8 cellular contexts compared by ENCODE assay signal in genomic region chr11:117232911-117233409, GRCh38. TPM values are rescaled to one million over a fixed set of nuclear protein-coding genes. Genes with fewer than 3 reads are reported as not detected.
DNase-seq lines count a peak whose midpoint lies in the region; ATAC-seq, FAIRE-seq and TF ChIP-seq lines count a peak whose summit lies in the region.

No MANE protein-coding gene starts in this region.

- H3K4me3 Mint-ChIP-seq in stimulated activated naive CD8-positive, alpha-beta T cell treated with anti-CD3 and anti-CD28 coated beads, Interleukin-15, amount 100 ng/mL, for 72 hours = peak overlapping the region; percentile 87 to 94

- intact Hi-C loops in K562 (cut with micrococcal nuclease) (loop anchor here (5.0 kb wide), 1 partner anchor 94 kb away; the partner anchor contains the start of gene CEP164), kidney (cut with DNase I) (no loop called here)

- peak overlapping the region; percentile 88 for H3K4me3 ChIP-seq in Karpas-422 (ENCODE audit: low read length)
- peak overlapping the region; percentile 85 for H3K4me3 ChIP-seq in K562
- H3K4me3 ChIP-seq in kidney (ENCODE audit: low read length in 2 of 2) = peak overlapping the region; percentile 70 to 88

- H3K9me3 Mint-ChIP-seq in stimulated activated naive CD8-positive, alpha-beta T cell treated with anti-CD3 and anti-CD28 coated beads, Interleukin-15, amount 100 ng/mL, for 72 hours = no peaks in the 10 kb centered on the region

- TF ChIP-seq EP300 in K562 (IDR thresholded peaks at IDR 0.05; ENCODE audit: low read length) = no peak

- peak overlapping the region; percentile 88 for H3K9ac ChIP-seq in Karpas-422 (ENCODE audit: low read length)
- H3K9ac ChIP-seq in K562 (ENCODE audit: insufficient read depth in 1 of 2, low read depth in 2 of 2, low read length in 2 of 2) = peak overlapping the region; percentile 87 to 96
- peak overlapping the region; percentile 68 to 81 for H3K9ac ChIP-seq in kidney (ENCODE audit: low read length in 2 of 2)

- H3K27ac ChIP-seq in Karpas-422 (ENCODE audit: low read length) (peak overlapping the region; percentile 80), K562 (ENCODE audit: extremely low read depth, low read depth, low read length) (peak overlapping the region; percentile 94), kidney (ENCODE audit: low read depth in 2 of 2, low read length in 2 of 2) (peak overlapping the region in 1 of 2 donors; percentile 32)

- TF ChIP-seq CTCF in K562 (IDR thresholded peaks at IDR 0.05 in 2 of 3, conservative IDR thresholded peaks at IDR 0.05 in 1 of 3; ENCODE audit: insufficient read depth in 2 of 3, low read depth in 1 of 3, low read length in 3 of 3) (no peak), kidney (IDR thresholded peaks at IDR 0.05; ENCODE audit: borderline replicate concordance, extremely low read depth, insufficient read depth) (no peak)

- WGBS in K562 (ENCODE audit: insufficient coverage, low coverage, missing lambda C conversion rate) = 1% methylated on average over 18 of the region's 27 CpGs

- H3K79me2 ChIP-seq in Karpas-422 (ENCODE audit: low read length) (peaks cover 41% of the 10 kb centered on the region), K562 (ENCODE audit: control insufficient read depth, insufficient read depth, low read length) (peaks cover 45% of the 10 kb centered on the region)

- no peaks in the 10 kb centered on the region for H3K27me3 Mint-ChIP-seq in stimulated activated naive CD8-positive, alpha-beta T cell treated with anti-CD3 and anti-CD28 coated beads, Interleukin-15, amount 100 ng/mL, for 72 hours

- ATAC-seq in K562 = peak; percentile 56
- ATAC-seq in stimulated activated naive CD8-positive, alpha-beta T cell treated with anti-CD3 and anti-CD28 coated beads, Interleukin-15, amount 100 ng/mL, for 72 hours = peak; percentile 2
- no peak for ATAC-seq in HG02884 (IDR thresholded peaks at IDR 0.05; ENCODE audit: unreplicated experiment)
- ATAC-seq in HG03159 (IDR thresholded peaks at IDR 0.05; ENCODE audit: unreplicated experiment) = no peak

- TF ChIP-seq POLR2A in K562 (conservative IDR thresholded peaks at IDR 0.05) = no peak

- H2AFZ ChIP-seq in Karpas-422 (ENCODE audit: low read length) = no peak overlapping the region
- H2AFZ ChIP-seq in K562 (ENCODE audit: low read depth, low read length) = peak overlapping the region; percentile 79

- H3K9me1 ChIP-seq in K562 (ENCODE audit: control insufficient read depth, insufficient read depth, low read length) = no peaks in the 10 kb centered on the region

- CTCF ChIA-PET in K562 (lab: Yijun Ruan, JAX; ENCODE audit: low intra/inter-chr PET ratio) = no interaction called here

- BruUV-seq in K562 (replicated peaks; lab: Mats Ljungman, UMichigan) = no TSS peak

- peaks cover 43% of the 10 kb centered on the region for H3K4me1 Mint-ChIP-seq in stimulated activated naive CD8-positive, alpha-beta T cell treated with anti-CD3 and anti-CD28 coated beads, Interleukin-15, amount 100 ng/mL, for 72 hours

- H3K9me3 ChIP-seq in Karpas-422 (ENCODE audit: low read length) = no peaks in the 10 kb centered on the region
- H3K9me3 ChIP-seq in K562 (replicated peaks; ENCODE audit: control insufficient read depth, insufficient read depth, low read depth, low read length) = no peaks in the 10 kb centered on the region
- H3K9me3 ChIP-seq in kidney (ENCODE audit: control insufficient read depth in 1 of 2, low read length in 2 of 2) = no peaks in the 10 kb centered on the region

- in situ Hi-C loops in K562 (cut with MboI) = loop anchor here (25.0 kb wide), 1 partner anchor 721 kb away; no protein-coding TSS in a partner anchor

- H3K27me3 ChIP-seq in Karpas-422 (ENCODE audit: low read length) (no peaks in the 10 kb centered on the region), K562 (ENCODE audit: control insufficient read depth in 2 of 2, insufficient read depth in 2 of 2, low read length in 2 of 2) (no peaks in the 10 kb centered on the region)

- H3K9me2 ChIP-seq in Karpas-422 (replicated peaks; ENCODE audit: insufficient read depth, low read length) = no peaks in the 10 kb centered on the region

- H3K36me3 ChIP-seq in Karpas-422 (ENCODE audit: insufficient read depth, low read length) (no peaks in the 10 kb centered on the region), K562 (ENCODE audit: control insufficient read depth, insufficient read depth, low read length) (peaks cover 29% of the 10 kb centered on the region), kidney (ENCODE audit: control insufficient read depth in 1 of 2, insufficient read depth in 2 of 2, low read length in 2 of 2) (peaks cover 8 to 11% of the 10 kb centered on the region in 2 donors)

- peak overlapping the region; percentile 84 for H3K4me2 ChIP-seq in Karpas-422 (ENCODE audit: low read depth, low read length, poor library complexity, severe bottlenecking)
- H3K4me2 ChIP-seq in K562 (ENCODE audit: insufficient read depth, low read length) = peak overlapping the region; percentile 93

- no peak for FAIRE-seq in K562 (lab: Jason Lieb, UNC)
- no peak for FAIRE-seq in kidney (lab: Jason Lieb, UNC)

- TF ChIP-seq RAD21 in K562 (CRISPR knock-in tag; conservative IDR thresholded peaks at IDR 0.05 in 1 of 2, IDR thresholded peaks at IDR 0.05 in 1 of 2) = no peak

- peak overlapping the region; percentile 90 to 93 for H3K27ac Mint-ChIP-seq in stimulated activated naive CD8-positive, alpha-beta T cell treated with anti-CD3 and anti-CD28 coated beads, Interleukin-15, amount 100 ng/mL, for 72 hours

- no peaks in the 10 kb centered on the region for H4K20me1 ChIP-seq in Karpas-422 (ENCODE audit: insufficient read depth, low read depth, low read length)
- H4K20me1 ChIP-seq in K562 (replicated peaks; ENCODE audit: control insufficient read depth, insufficient read depth, low read length) = no peaks in the 10 kb centered on the region; the same call in 1 of the 2 replicates

- H3K4me1 ChIP-seq in Karpas-422 (ENCODE audit: low read length) (peaks cover 33% of the 10 kb centered on the region), K562 (replicated peaks in 1 of 2; ENCODE audit: control insufficient read depth in 2 of 2, insufficient read depth in 2 of 2, low read length in 2 of 2) (peaks cover 11 to 18% of the 10 kb centered on the region in 2 experiments; a peak in 3 of 5 replicates), kidney (ENCODE audit: control insufficient read depth in 1 of 2, insufficient read depth in 1 of 2, low read depth in 1 of 2, low read length in 2 of 2) (peaks cover 12 to 19% of the 10 kb centered on the region in 2 donors)

- POLR2A ChIA-PET in K562 (lab: Yijun Ruan, JAX) = interaction anchor here (0.5 to 0.7 kb wide), 2 partner anchors 39 to 479 kb away, joined by 3 to 4 read pairs; no protein-coding TSS in a partner anchor

- DNase-seq in ELF-1 (ENCODE audit: low read depth, low spot score) (peak; percentile 31), Karpas-422 (no peak), K562 (ENCODE audit: extremely low read depth in 1 of 4, low spot score in 3 of 4) (peak in 2 of 4 experiments; percentile 29 to 61), kidney (peak; percentile 86), NCI-H510A treated with DMSO at 0.1 percent for 48 hours (lab: John Stamatoyannopoulos, UW) (no peak)
- peak in 1 of 2 donors; percentile 25 for DNase-seq in stimulated activated naive CD8-positive, alpha-beta T cell treated with anti-CD3 and anti-CD28 coated beads, Interleukin-15, amount 100 ng/mL, for 72 hours

RNA-seq across cellular contexts. Expression of gene RNF214, which starts 0.5 kb away (rescaled TPM):
- 7.0 and 10.1 TPM in 2 replicates for total RNA-seq in Karpas-422 (2014; rRNA removed; shearing (Covaris generic); ENCODE audit: low replicate concordance)
- 50.5 and 69.2 TPM in 2 replicates for total RNA-seq in K562 (2011; cell fraction: chromatin; rRNA removed; ENCODE audit: low replicate concordance)
- total RNA-seq in K562 (2011; cell fraction: nucleolus; rRNA removed) = 27.5 and 29.7 TPM in 2 replicates
- 50.4 and 53.5 TPM in 2 replicates for total RNA-seq in K562 (2011; cell fraction: nucleoplasm; rRNA removed)
- total RNA-seq in K562 (2014; rRNA removed) = 6.6 and 10.1 TPM in 2 replicates
- total RNA-seq in K562 (2014; rRNA removed; fragmentation: Illumina TruSeq; extraction: Trizol) = 11.9 and 13.5 TPM in 2 replicates
- total RNA-seq in K562 (2015; rRNA removed; fragmentation: Illumina TruSeq; extraction: Trizol) = 9.5 and 10.2 TPM in 2 replicates
- 22.3 and 24.8 TPM in 2 replicates for total RNA-seq in K562 (2021)
- 12.6 and 18.0 TPM in 2 replicates for polyA plus RNA-seq in K562 (2011; rRNA removed)
- polyA plus RNA-seq in K562 (2011; cell fraction: cytosol; rRNA removed) = 12.9 and 16.7 TPM in 2 replicates
- 28.9 and 44.6 TPM in 2 replicates for polyA plus RNA-seq in K562 (2011; cell fraction: nucleus; rRNA removed)
- 12.9 and 16.1 TPM in 2 replicates for polyA plus RNA-seq in K562 (2012)
- 20.2 and 22.7 TPM in 2 replicates for polyA plus RNA-seq in K562 (2014; fragmentation: Illumina TruSeq; extraction: Trizol)
- 1 to 10 TPM; 6.6 to 7.4 TPM for polyA plus RNA-seq in K562 (2014; fragmentation: Nextera tagmentation; extraction: Ambion mirVana)
- polyA plus RNA-seq in K562 (2014; rRNA removed) = 11.6 and 12.1 TPM in 2 replicates
- polyA minus RNA-seq in K562 (2011; rRNA and poly(A)+ RNA removed) = 22.6 and 29.9 TPM in 2 replicates
- polyA minus RNA-seq in K562 (2011; cell fraction: cytosol; rRNA and poly(A)+ RNA removed) = 14.1 and 26.8 TPM in 2 replicates
- 17.6 and 23.9 TPM in 2 replicates for polyA minus RNA-seq in K562 (2011; cell fraction: nucleus; rRNA and poly(A)+ RNA removed)
- 24.7 TPM for total RNA-seq in kidney
- 8.5 TPM for polyA plus RNA-seq in kidney (ENCODE audit: insufficient read depth, low read depth, low replicate concordance)

RNA-seq across cellular contexts. Expression of gene PCSK7, which starts 1.1 kb away (rescaled TPM):
- total RNA-seq in Karpas-422 (2014; rRNA removed; shearing (Covaris generic); ENCODE audit: low replicate concordance) = 14.3 and 33.7 TPM in 2 replicates
- 109 and 170 TPM in 2 replicates for total RNA-seq in K562 (2011; cell fraction: chromatin; rRNA removed; ENCODE audit: low replicate concordance)
- 70.1 and 82.7 TPM in 2 replicates for total RNA-seq in K562 (2011; cell fraction: nucleolus; rRNA removed)
- 95.3 and 149 TPM in 2 replicates for total RNA-seq in K562 (2011; cell fraction: nucleoplasm; rRNA removed)
- total RNA-seq in K562 (2014; rRNA removed) (15.2 and 20.8 TPM in 2 replicates), K562 (2014; rRNA removed; fragmentation: Illumina TruSeq; extraction: Trizol) (15.2 and 15.6 TPM in 2 replicates), K562 (2015; rRNA removed; fragmentation: Illumina TruSeq; extraction: Trizol) (16.7 and 18.2 TPM in 2 replicates), K562 (2021) (29.2 and 30.4 TPM in 2 replicates), kidney (70.2 TPM)
- polyA plus RNA-seq in K562 (2011; rRNA removed) (14.9 and 15.6 TPM in 2 replicates), K562 (2014; fragmentation: Illumina TruSeq; extraction: Trizol) (19.9 and 22.1 TPM in 2 replicates), K562 (2014; fragmentation: Nextera tagmentation; extraction: Ambion mirVana) (1 to 10 TPM; 3.1 to 3.9 TPM), K562 (2014; rRNA removed) (25.3 and 27.7 TPM in 2 replicates), kidney (ENCODE audit: insufficient read depth, low read depth, low replicate concordance) (14.5 TPM)
- polyA plus RNA-seq in K562 (2011; cell fraction: cytosol; rRNA removed) = 12.6 and 18.1 TPM in 2 replicates
- 52.6 and 75.4 TPM in 2 replicates for polyA plus RNA-seq in K562 (2011; cell fraction: nucleus; rRNA removed)
- 14.7 and 15.3 TPM in 2 replicates for polyA plus RNA-seq in K562 (2012)
- 14.8 and 19.1 TPM in 2 replicates for polyA minus RNA-seq in K562 (2011; rRNA and poly(A)+ RNA removed)
- 10.0 and 10.3 TPM in 2 replicates for polyA minus RNA-seq in K562 (2011; cell fraction: cytosol; rRNA and poly(A)+ RNA removed)
- 21.3 and 21.8 TPM in 2 replicates for polyA minus RNA-seq in K562 (2011; cell fraction: nucleus; rRNA and poly(A)+ RNA removed)

RNA-seq across cellular contexts. Expression of gene TAGLN, which starts 33.8 kb away (rescaled TPM):
- total RNA-seq in Karpas-422 (2014; rRNA removed; shearing (Covaris generic); ENCODE audit: low replicate concordance) = 3.3 TPM in 2 replicates
- 19.3 and 31.5 TPM in 2 replicates for total RNA-seq in K562 (2011; cell fraction: chromatin; rRNA removed; ENCODE audit: low replicate concordance)
- total RNA-seq in K562 (2011; cell fraction: nucleolus; rRNA removed) = 15.1 and 17.0 TPM in 2 replicates
- total RNA-seq in K562 (2011; cell fraction: nucleoplasm; rRNA removed) = 12.9 and 14.2 TPM in 2 replicates
- 0.95 and 1.3 TPM in 2 replicates for total RNA-seq in K562 (2014; rRNA removed)
- 1.1 and 1.4 TPM in 2 replicates for total RNA-seq in K562 (2014; rRNA removed; fragmentation: Illumina TruSeq; extraction: Trizol)
- 0.87 and 1.2 TPM in 2 replicates for total RNA-seq in K562 (2015; rRNA removed; fragmentation: Illumina TruSeq; extraction: Trizol)
- total RNA-seq in K562 (2021) = 3.5 and 3.6 TPM in 2 replicates
- 3.0 and 3.1 TPM in 2 replicates for polyA plus RNA-seq in K562 (2011; rRNA removed)
- polyA plus RNA-seq in K562 (2011; cell fraction: cytosol; rRNA removed) = 1.3 and 1.4 TPM in 2 replicates
- polyA plus RNA-seq in K562 (2011; cell fraction: nucleus; rRNA removed) = 22.1 and 23.9 TPM in 2 replicates
- 2.5 and 5.8 TPM in 2 replicates for polyA plus RNA-seq in K562 (2012)
- 2.4 and 2.8 TPM in 2 replicates for polyA plus RNA-seq in K562 (2014; fragmentation: Illumina TruSeq; extraction: Trizol)
- polyA plus RNA-seq in K562 (2014; fragmentation: Nextera tagmentation; extraction: Ambion mirVana) = under 1 TPM; 0.21 to 0.56 TPM
- 3.2 and 4.9 TPM in 2 replicates for polyA plus RNA-seq in K562 (2014; rRNA removed)
- polyA minus RNA-seq in K562 (2011; rRNA and poly(A)+ RNA removed) = 1.7 and 2.7 TPM in 2 replicates
- polyA minus RNA-seq in K562 (2011; cell fraction: cytosol; rRNA and poly(A)+ RNA removed) = 2.0 TPM in 1 of 2 replicates, not detected in the other
- polyA minus RNA-seq in K562 (2011; cell fraction: nucleus; rRNA and poly(A)+ RNA removed) = 3.2 and 3.3 TPM in 2 replicates
- total RNA-seq in kidney = 846 TPM
- polyA plus RNA-seq in kidney (ENCODE audit: insufficient read depth, low read depth, low replicate concordance) = 776 TPM

RNA-seq across cellular contexts. Expression of gene SIDT2, which starts 54.4 kb away (rescaled TPM):
- 18.6 and 30.6 TPM in 2 replicates for total RNA-seq in Karpas-422 (2014; rRNA removed; shearing (Covaris generic); ENCODE audit: low replicate concordance)
- 140 and 344 TPM in 2 replicates for total RNA-seq in K562 (2011; cell fraction: chromatin; rRNA removed; ENCODE audit: low replicate concordance)
- 167 and 174 TPM in 2 replicates for total RNA-seq in K562 (2011; cell fraction: nucleolus; rRNA removed)
- 143 and 150 TPM in 2 replicates for total RNA-seq in K562 (2011; cell fraction: nucleoplasm; rRNA removed)
- 5.9 and 7.1 TPM in 2 replicates for total RNA-seq in K562 (2014; rRNA removed)
- total RNA-seq in K562 (2014; rRNA removed; fragmentation: Illumina TruSeq; extraction: Trizol) = 4.4 and 6.5 TPM in 2 replicates
- 6.1 and 7.0 TPM in 2 replicates for total RNA-seq in K562 (2015; rRNA removed; fragmentation: Illumina TruSeq; extraction: Trizol)
- total RNA-seq in K562 (2021) = 17.7 and 20.2 TPM in 2 replicates
- polyA plus RNA-seq in K562 (2011; rRNA removed) = 11.5 and 21.7 TPM in 2 replicates
- 11.6 and 15.7 TPM in 2 replicates for polyA plus RNA-seq in K562 (2011; cell fraction: cytosol; rRNA removed)
- 117 and 144 TPM in 2 replicates for polyA plus RNA-seq in K562 (2011; cell fraction: nucleus; rRNA removed)
- polyA plus RNA-seq in K562 (2012) = 15.7 and 22.6 TPM in 2 replicates
- 14.4 and 15.6 TPM in 2 replicates for polyA plus RNA-seq in K562 (2014; fragmentation: Illumina TruSeq; extraction: Trizol)
- polyA plus RNA-seq in K562 (2014; fragmentation: Nextera tagmentation; extraction: Ambion mirVana) = 1 to 10 TPM; 2.4 to 3.6 TPM
- polyA plus RNA-seq in K562 (2014; rRNA removed) = 14.1 and 22.2 TPM in 2 replicates
- polyA minus RNA-seq in K562 (2011; rRNA and poly(A)+ RNA removed) = 16.3 and 17.1 TPM in 2 replicates
- polyA minus RNA-seq in K562 (2011; cell fraction: cytosol; rRNA and poly(A)+ RNA removed) = 14.1 and 17.0 TPM in 2 replicates
- polyA minus RNA-seq in K562 (2011; cell fraction: nucleus; rRNA and poly(A)+ RNA removed) = 32.9 and 48.4 TPM in 2 replicates
- total RNA-seq in kidney = 37.4 TPM
- 16.4 TPM for polyA plus RNA-seq in kidney (ENCODE audit: insufficient read depth, low read depth, low replicate concordance)

RNA-seq across cellular contexts. Expression of gene BACE1-AS, which starts 58.2 kb away (rescaled TPM):
- total RNA-seq in Karpas-422 (2014; rRNA removed; shearing (Covaris generic); ENCODE audit: low replicate concordance) = 2.9 and 4.6 TPM in 2 replicates
- total RNA-seq in K562 (2011; cell fraction: chromatin; rRNA removed; ENCODE audit: low replicate concordance) = 14.1 and 15.2 TPM in 2 replicates
- 7.5 and 8.3 TPM in 2 replicates for total RNA-seq in K562 (2011; cell fraction: nucleolus; rRNA removed)
- total RNA-seq in K562 (2011; cell fraction: nucleoplasm; rRNA removed) = 14.1 and 25.7 TPM in 2 replicates
- total RNA-seq in K562 (2014; rRNA removed) = 3.1 and 3.8 TPM in 2 replicates
- total RNA-seq in K562 (2014; rRNA removed; fragmentation: Illumina TruSeq; extraction: Trizol) = 2.9 and 3.9 TPM in 2 replicates
- 3.0 TPM in 2 replicates for total RNA-seq in K562 (2015; rRNA removed; fragmentation: Illumina TruSeq; extraction: Trizol)
- total RNA-seq in K562 (2021) = 4.7 and 5.9 TPM in 2 replicates
- 3.7 and 5.3 TPM in 2 replicates for polyA plus RNA-seq in K562 (2011; rRNA removed)
- polyA plus RNA-seq in K562 (2011; cell fraction: cytosol; rRNA removed) = 2.2 and 7.1 TPM in 2 replicates
- polyA plus RNA-seq in K562 (2011; cell fraction: nucleus; rRNA removed) = 8.0 and 9.5 TPM in 2 replicates
- 2.0 and 4.7 TPM in 2 replicates for polyA plus RNA-seq in K562 (2012)
- polyA plus RNA-seq in K562 (2014; fragmentation: Illumina TruSeq; extraction: Trizol) = 4.5 and 4.8 TPM in 2 replicates
- polyA plus RNA-seq in K562 (2014; fragmentation: Nextera tagmentation; extraction: Ambion mirVana) = 1 to 10 TPM; 3.2 to 8.2 TPM
- polyA plus RNA-seq in K562 (2014; rRNA removed) = 2.2 and 3.8 TPM in 2 replicates
- 6.7 and 6.9 TPM in 2 replicates for polyA minus RNA-seq in K562 (2011; rRNA and poly(A)+ RNA removed)
- polyA minus RNA-seq in K562 (2011; cell fraction: cytosol; rRNA and poly(A)+ RNA removed) = 4.1 and 5.3 TPM in 2 replicates
- polyA minus RNA-seq in K562 (2011; cell fraction: nucleus; rRNA and poly(A)+ RNA removed) = 5.0 and 6.8 TPM in 2 replicates
- total RNA-seq in kidney = 8.9 TPM
- polyA plus RNA-seq in kidney (ENCODE audit: insufficient read depth, low read depth, low replicate concordance) = 8.0 TPM

Comparison
In these comparisons a context has a peak if more than half of its experiments do, and no peak if none do; other contexts are left out.
1. DNase-seq: peak in ELF-1 (single experiment) and kidney (single experiment); none in Karpas-422 (single experiment) and NCI-H510A treated with DMSO at 0.1 percent for 48 hours (single experiment).
2. ATAC-seq: peak in K562 (single experiment) and stimulated activated naive CD8-positive, alpha-beta T cell treated with anti-CD3 and anti-CD28 coated beads, Interleukin-15, amount 100 ng/mL, for 72 hours (single experiment); none in HG02884 (single experiment) and HG03159 (single experiment).
3. RNA of gene TAGLN, which starts 33.8 kb away (total RNA-seq): 846 TPM in kidney (single experiment); 3.3 TPM in Karpas-422 and 0.87 to 31.5 TPM in K562; every median in the first group is over 10 times any median in the second.
4. Peak in every context shown above with its lines, with median percentiles within 50 percentile points of each other: H3K4me3 ChIP-seq and H3K9ac ChIP-seq.